29 cellular contexts compared by ENCODE assay signal in genomic region chr1:248599396-248599795, GRCh38. TPM values are rescaled to one million over a fixed set of nuclear protein-coding genes. Genes with fewer than 3 reads are reported as not detected.
"Had no signal": no experiment of that assay in that cellular context is flagged by ENCODE, and none has a peak within 500 bp of the region (broad histone marks: within the 10 kb centered on the region; RNA-seq: fewer than 3 reads in every experiment).

No MANE protein-coding gene starts in this region.

- H3K4me1 ChIP-seq: adrenal gland, body of pancreas, breast epithelium, Peyer's patch had no signal

- FAIRE-seq: astrocyte had no signal

- H3K27me3 ChIP-seq: adrenal gland, body of pancreas, breast epithelium, Peyer's patch had no signal

- H3K36me3 ChIP-seq: adrenal gland, breast epithelium, Peyer's patch had no signal

- H3K9me3 Mint-ChIP-seq: activated naive CD4-positive, alpha-beta T cell treated with anti-CD3 and anti-CD28 coated beads for 36 hours; activated T-cell treated with anti-CD3 and anti-CD28 coated beads, Interleukin-2, amount 50 U/mL, for 24 hours; T-helper 1 cell treated with Interleukin-12 subunit alpha and Interleukin-12 subunit beta and Interleukin-4 antibody, amounts not matched to agents 30 μg/mL and 1 μg/mL, for 36 hours; T-helper 2 cell treated with Interferon-gamma antibody and Interleukin-4, amounts not matched to agents 5 μg/mL and 100 μg/mL, for 36 hours had no signal

- DNase-seq: activated CD4-positive, alpha-beta T cell treated with anti-CD3 and anti-CD28 coated beads, Interleukin-2, amount 10 ng/mL, durations not matched to agents 24 days and 14 days; activated CD4-positive, alpha-beta T cell treated with anti-CD3 and anti-CD28 coated beads, Interleukin-2, amount 50 U/mL, for 4 hours; activated CD8-positive, alpha-beta T cell treated with anti-CD3 and anti-CD28 coated beads, Interleukin-2, amount 10 ng/mL, durations not matched to agents 7 days and 5 days; activated gamma-delta T cell treated with Interleukin-2 at 50 U/mL for 16 hours; activated naive CD4-positive, alpha-beta T cell treated with anti-CD3 and anti-CD28 coated beads for 36 hours; activated T-cell treated with anti-CD3 and anti-CD28 coated beads, Interleukin-2, amount 50 U/mL, for 24 hours; adrenal gland; body of pancreas; Kasumi-1; KG1; MM.1S; MV-4-11; NCI-H1092; NCI-H1436 treated with DMSO at 0.1 percent for 48 hours; NCI-H1694 treated with DMSO at 0.1 percent for 48 hours; NCI-H2029; NCI-H345; NCI-H524 treated with DMSO at 0.1 percent for 48 hours; PC-3; Peyer's patch; RPMI8226; SIG-M5 had no signal

- H3K4me3 ChIP-seq: adrenal gland, body of pancreas, breast epithelium, Peyer's patch had no signal

- H3K9me3 ChIP-seq: adrenal gland, body of pancreas, breast epithelium, Peyer's patch had no signal

- H3K27me3 Mint-ChIP-seq: activated CD4-positive, alpha-beta T cell treated with anti-CD3 and anti-CD28 coated beads, Interleukin-2, amount 10 ng/mL, durations not matched to agents 24 days and 14 days; activated T-cell treated with anti-CD3 and anti-CD28 coated beads, Interleukin-2, amount 50 U/mL, for 24 hours had no signal

- H3K27ac Mint-ChIP-seq: activated CD4-positive, alpha-beta T cell treated with anti-CD3 and anti-CD28 coated beads, Interleukin-2, amount 10 ng/mL, durations not matched to agents 24 days and 14 days; activated CD8-positive, alpha-beta T cell treated with anti-CD3 and anti-CD28 coated beads, Interleukin-2, amount 10 ng/mL, durations not matched to agents 7 days and 5 days; activated naive CD4-positive, alpha-beta T cell treated with anti-CD3 and anti-CD28 coated beads for 36 hours; activated naive CD4-positive, alpha-beta T cell treated with anti-CD3 and anti-CD28 coated beads, Interleukin-2, amount 50 U/mL, for 72 hours; activated T-cell treated with anti-CD3 and anti-CD28 coated beads, Interleukin-2, amount 50 U/mL, for 24 hours; T-helper 1 cell treated with Interleukin-12 subunit alpha and Interleukin-12 subunit beta and Interleukin-4 antibody, amounts not matched to agents 30 μg/mL and 1 μg/mL, for 36 hours; T-helper 2 cell treated with Interferon-gamma antibody and Interleukin-4, amounts not matched to agents 5 μg/mL and 100 μg/mL, for 36 hours had no signal

- H3K4me3 Mint-ChIP-seq: activated CD4-positive, alpha-beta T cell treated with anti-CD3 and anti-CD28 coated beads, Interleukin-2, amount 10 ng/mL, durations not matched to agents 24 days and 14 days; activated CD8-positive, alpha-beta T cell treated with anti-CD3 and anti-CD28 coated beads, Interleukin-2, amount 10 ng/mL, durations not matched to agents 7 days and 5 days; activated naive CD4-positive, alpha-beta T cell treated with anti-CD3 and anti-CD28 coated beads for 36 hours; activated T-cell treated with anti-CD3 and anti-CD28 coated beads, Interleukin-2, amount 50 U/mL, for 24 hours; T-helper 1 cell treated with Interleukin-12 subunit alpha and Interleukin-12 subunit beta and Interleukin-4 antibody, amounts not matched to agents 30 μg/mL and 1 μg/mL, for 36 hours; T-helper 2 cell treated with Interferon-gamma antibody and Interleukin-4, amounts not matched to agents 5 μg/mL and 100 μg/mL, for 36 hours had no signal

- H3K27ac ChIP-seq: adrenal gland, body of pancreas, breast epithelium, Peyer's patch had no signal

- ATAC-seq: activated CD8-positive, alpha-beta T cell treated with anti-CD3 and anti-CD28 coated beads, Interleukin-2, amount 10 ng/mL, durations not matched to agents 7 days and 5 days; activated naive CD4-positive, alpha-beta T cell treated with anti-CD3 and anti-CD28 coated beads, Interleukin-2, amount 50 U/mL, for 72 hours; body of pancreas; PC-3 had no signal

RNA-seq across cellular contexts. Expression of gene OR2T10, which starts 1.9 kb away (rescaled TPM):
- total RNA-seq: activated CD4-positive, alpha-beta T cell treated with anti-CD3 and anti-CD28 coated beads, Interleukin-2, amount 10 ng/mL, durations not matched to agents 24 days and 14 days; activated CD8-positive, alpha-beta T cell treated with anti-CD3 and anti-CD28 coated beads, Interleukin-2, amount 10 ng/mL, durations not matched to agents 7 days and 5 days; activated naive CD4-positive, alpha-beta T cell treated with anti-CD3 and anti-CD28 coated beads for 36 hours; activated naive CD4-positive, alpha-beta T cell treated with anti-CD3 and anti-CD28 coated beads, Interleukin-2, amount 50 U/mL, for 72 hours; adrenal gland; astrocyte; body of pancreas; breast epithelium; cardiac septum; NCI-H460; PC-3; Peyer's patch had no signal
- polyA plus RNA-seq: adrenal gland had no signal

RNA-seq across cellular contexts. Expression of gene OR2T34, which starts 24.8 kb away (rescaled TPM):
- total RNA-seq: activated CD4-positive, alpha-beta T cell treated with anti-CD3 and anti-CD28 coated beads, Interleukin-2, amount 10 ng/mL, durations not matched to agents 24 days and 14 days; activated CD8-positive, alpha-beta T cell treated with anti-CD3 and anti-CD28 coated beads, Interleukin-2, amount 10 ng/mL, durations not matched to agents 7 days and 5 days; activated naive CD4-positive, alpha-beta T cell treated with anti-CD3 and anti-CD28 coated beads for 36 hours; activated naive CD4-positive, alpha-beta T cell treated with anti-CD3 and anti-CD28 coated beads, Interleukin-2, amount 50 U/mL, for 72 hours; adrenal gland; astrocyte; body of pancreas; breast epithelium; cardiac septum; NCI-H460; PC-3; Peyer's patch had no signal
- polyA plus RNA-seq: adrenal gland had no signal

RNA-seq across cellular contexts. Expression of gene OR2T11, which starts 35.5 kb away (rescaled TPM):
- total RNA-seq: activated CD4-positive, alpha-beta T cell treated with anti-CD3 and anti-CD28 coated beads, Interleukin-2, amount 10 ng/mL, durations not matched to agents 24 days and 14 days; activated CD8-positive, alpha-beta T cell treated with anti-CD3 and anti-CD28 coated beads, Interleukin-2, amount 10 ng/mL, durations not matched to agents 7 days and 5 days; activated naive CD4-positive, alpha-beta T cell treated with anti-CD3 and anti-CD28 coated beads for 36 hours; activated naive CD4-positive, alpha-beta T cell treated with anti-CD3 and anti-CD28 coated beads, Interleukin-2, amount 50 U/mL, for 72 hours; adrenal gland; astrocyte; breast epithelium; cardiac septum; NCI-H460; PC-3; Peyer's patch had no signal
- polyA plus RNA-seq: adrenal gland had no signal

RNA-seq across cellular contexts. Expression of gene OR2T29, which starts 36.8 kb away (rescaled TPM):
- total RNA-seq: activated CD4-positive, alpha-beta T cell treated with anti-CD3 and anti-CD28 coated beads, Interleukin-2, amount 10 ng/mL, durations not matched to agents 24 days and 14 days; activated CD8-positive, alpha-beta T cell treated with anti-CD3 and anti-CD28 coated beads, Interleukin-2, amount 10 ng/mL, durations not matched to agents 7 days and 5 days; activated naive CD4-positive, alpha-beta T cell treated with anti-CD3 and anti-CD28 coated beads for 36 hours; activated naive CD4-positive, alpha-beta T cell treated with anti-CD3 and anti-CD28 coated beads, Interleukin-2, amount 50 U/mL, for 72 hours; adrenal gland; astrocyte; body of pancreas; breast epithelium; cardiac septum; NCI-H460; PC-3; Peyer's patch had no signal
- polyA plus RNA-seq: adrenal gland had no signal

RNA-seq across cellular contexts. Expression of gene OR2T35, which starts 45.7 kb away (rescaled TPM):
- total RNA-seq: activated CD4-positive, alpha-beta T cell treated with anti-CD3 and anti-CD28 coated beads, Interleukin-2, amount 10 ng/mL, durations not matched to agents 24 days and 14 days; activated CD8-positive, alpha-beta T cell treated with anti-CD3 and anti-CD28 coated beads, Interleukin-2, amount 10 ng/mL, durations not matched to agents 7 days and 5 days; activated naive CD4-positive, alpha-beta T cell treated with anti-CD3 and anti-CD28 coated beads for 36 hours; activated naive CD4-positive, alpha-beta T cell treated with anti-CD3 and anti-CD28 coated beads, Interleukin-2, amount 50 U/mL, for 72 hours; adrenal gland; astrocyte; body of pancreas; breast epithelium; cardiac septum; NCI-H460; PC-3; Peyer's patch had no signal
- polyA plus RNA-seq: adrenal gland had no signal
